1 cellular context compared by ENCODE assay signal in the genomic region with DNA sequence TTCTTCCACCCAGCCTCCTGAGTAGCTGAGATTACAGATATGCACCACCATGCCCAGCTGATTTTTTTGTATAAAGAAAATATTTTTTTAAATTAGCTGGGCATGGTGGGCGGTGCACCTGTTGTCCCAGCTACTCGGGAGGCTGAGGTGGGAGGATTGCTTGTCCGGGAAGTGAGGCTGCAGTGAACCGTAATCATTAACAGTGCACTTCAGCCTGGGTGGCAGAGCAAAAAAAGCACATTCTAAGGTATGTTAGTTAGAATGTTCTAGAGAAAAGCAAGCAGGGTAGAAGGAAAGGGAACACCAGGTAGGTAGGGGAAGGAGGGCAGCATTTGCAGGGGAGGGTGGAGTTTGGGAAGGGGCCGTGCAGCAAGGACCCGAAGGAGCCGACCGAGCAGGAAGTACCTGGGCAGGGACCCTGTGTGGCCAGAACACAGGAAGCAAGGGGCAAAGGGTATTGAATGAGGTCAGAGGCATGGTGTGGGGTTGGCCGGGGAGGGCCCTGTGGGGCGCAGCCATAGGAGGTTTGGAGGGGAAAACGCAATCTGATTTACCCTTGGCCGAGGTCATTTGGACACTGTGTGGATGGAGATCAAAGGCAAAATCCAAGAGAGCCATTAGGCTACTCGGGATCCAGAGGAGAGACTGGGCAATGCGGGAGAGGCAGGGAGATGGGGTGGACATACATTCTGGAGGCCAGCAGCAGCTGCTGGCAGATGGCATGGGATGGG.
TF ChIP-seq lines count a peak whose summit lies in the region.

No MANE protein-coding gene starts in this region.

TF ChIP-seq in HepG2, 621 proteins besides CTCF, POLR2A, EP300 and RAD21 (continued from another document and continues in another):
- TF ChIP-seq UBTF (CRISPR knock-in tag; IDR thresholded peaks at IDR 0.05) (peak; percentile 50; the same call in 1 of the 2 replicates), ZNF331 (CRISPR knock-in tag; IDR thresholded peaks at IDR 0.05) (no peak), ZNF12 (CRISPR knock-in tag; IDR thresholded peaks at IDR 0.05) (no peak), TCF7 (IDR thresholded peaks at IDR 0.05; ENCODE audit: low read depth) (peak; percentile 25; the same call in 1 of the 2 replicates), IKZF5 (CRISPR knock-in tag; IDR thresholded peaks at IDR 0.05) (0 out of 2 replicates have a peak, but pooled peaks have one; percentile 26), U2AF1 (optimal IDR thresholded peaks at IDR 0.05; ENCODE audit: low read depth, low read length) (no peak), GABPA (IDR thresholded peaks at IDR 0.05; ENCODE audit: low read depth, low read length) (peak; percentile 61; the same call in 1 of the 2 replicates), GABPA (CRISPR knock-in tag; IDR thresholded peaks at IDR 0.05; ENCODE audit: low read depth) (peak; percentile 79), JARID2 (CRISPR knock-in tag; IDR thresholded peaks at IDR 0.05; ENCODE audit: insufficient replicate concordance) (no peak), RXRB (CRISPR knock-in tag; IDR thresholded peaks at IDR 0.05; ENCODE audit: borderline replicate concordance) (peak; percentile 21; the same call in 1 of the 2 replicates), MXD4 (CRISPR knock-in tag; IDR thresholded peaks at IDR 0.05) (no peak), ZMYM4 (CRISPR knock-in tag; IDR thresholded peaks at IDR 0.05) (peak; percentile 11; the same call in 1 of the 2 replicates), RERE (CRISPR knock-in tag; IDR thresholded peaks at IDR 0.05; ENCODE audit: low read depth) (no peak), ZFP36 (IDR thresholded peaks at IDR 0.05; ENCODE audit: borderline replicate concordance, low read depth, low read length, partially characterized antibody) (no peak), WIZ (CRISPR knock-in tag; IDR thresholded peaks at IDR 0.05) (0 out of 2 replicates have a peak, but pooled peaks have one; percentile 30), SRSF4 (IDR thresholded peaks at IDR 0.05; ENCODE audit: low read depth, low read length, poor library complexity, severe bottlenecking) (no peak), MAZ (IDR thresholded peaks at IDR 0.05; ENCODE audit: borderline replicate concordance, low read depth, low read length) (no peak), MAZ (CRISPR knock-in tag; IDR thresholded peaks at IDR 0.05; ENCODE audit: low read depth) (0 out of 2 replicates have a peak, but pooled peaks have one; percentile 17), PPARG (CRISPR knock-in tag; conservative IDR thresholded peaks at IDR 0.05) (0 out of 2 replicates have a peak, but pooled peaks have one; percentile 31), SP4 (CRISPR knock-in tag; IDR thresholded peaks at IDR 0.05) (peak; percentile 35; the same call in 1 of the 2 replicates), TRAFD1 (CRISPR knock-in tag; IDR thresholded peaks at IDR 0.05; ENCODE audit: borderline replicate concordance) (peak; percentile 41; the same call in 1 of the 2 replicates), HIC2 (CRISPR knock-in tag; IDR thresholded peaks at IDR 0.05; ENCODE audit: low read depth) (0 out of 2 replicates have a peak, but pooled peaks have one; percentile 50), ZBTB25 (CRISPR knock-in tag; IDR thresholded peaks at IDR 0.05) (no peak), KLF16 (CRISPR knock-in tag; IDR thresholded peaks at IDR 0.05) (0 out of 4 replicates have a peak, but pooled peaks of 1 of the 2 experiments have one; percentile 29), HNF4G (IDR thresholded peaks at IDR 0.05; ENCODE audit: borderline replicate concordance, low read depth, low read length) (no peak), HNF4G (CRISPR knock-in tag; IDR thresholded peaks at IDR 0.05; ENCODE audit: borderline replicate concordance, low read depth) (peak; percentile 50; the same call in 1 of the 2 replicates), TBX2 (CRISPR knock-in tag; IDR thresholded peaks at IDR 0.05; ENCODE audit: borderline replicate concordance) (peak; percentile 67; the same call in 1 of the 2 replicates), ATF7 (IDR thresholded peaks at IDR 0.05) (peak; percentile 34; the same call in 1 of the 2 replicates), ATF7 (CRISPR knock-in tag; IDR thresholded peaks at IDR 0.05) (peak; percentile 90), E2F5 (CRISPR knock-in tag; conservative IDR thresholded peaks at IDR 0.05) (no peak), ZNF468 (CRISPR knock-in tag; IDR thresholded peaks at IDR 0.05) (no peak), CEBPG (CRISPR knock-in tag; IDR thresholded peaks at IDR 0.05) (no peak), LCORL (IDR thresholded peaks at IDR 0.05) (no peak), LCORL (CRISPR knock-in tag; IDR thresholded peaks at IDR 0.05) (peak; percentile 95), FOSL1 (CRISPR knock-in tag; IDR thresholded peaks at IDR 0.05; ENCODE audit: borderline replicate concordance) (no peak), PHF20 (CRISPR knock-in tag; IDR thresholded peaks at IDR 0.05) (peak; percentile 44; the same call in 1 of the 2 replicates), PITX1 (CRISPR knock-in tag; IDR thresholded peaks at IDR 0.05) (peak; percentile 50; the same call in 1 of the 2 replicates), PHF21A (CRISPR knock-in tag; IDR thresholded peaks at IDR 0.05) (peak; percentile 57), STAT5B (CRISPR knock-in tag; IDR thresholded peaks at IDR 0.05) (no peak), ELF3 (CRISPR knock-in tag; IDR thresholded peaks at IDR 0.05) (peak; percentile 93)
- TF ChIP-seq, protein P1, sequence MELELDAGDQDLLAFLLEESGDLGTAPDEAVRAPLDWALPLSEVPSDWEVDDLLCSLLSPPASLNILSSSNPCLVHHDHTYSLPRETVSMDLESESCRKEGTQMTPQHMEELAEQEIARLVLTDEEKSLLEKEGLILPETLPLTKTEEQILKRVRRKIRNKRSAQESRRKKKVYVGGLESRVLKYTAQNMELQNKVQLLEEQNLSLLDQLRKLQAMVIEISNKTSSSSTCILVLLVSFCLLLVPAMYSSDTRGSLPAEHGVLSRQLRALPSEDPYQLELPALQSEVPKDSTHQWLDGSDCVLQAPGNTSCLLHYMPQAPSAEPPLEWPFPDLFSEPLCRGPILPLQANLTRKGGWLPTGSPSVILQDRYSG (CRISPR knock-in tag; IDR thresholded peaks at IDR 0.05) = no peak
- TF ChIP-seq, protein P2, sequence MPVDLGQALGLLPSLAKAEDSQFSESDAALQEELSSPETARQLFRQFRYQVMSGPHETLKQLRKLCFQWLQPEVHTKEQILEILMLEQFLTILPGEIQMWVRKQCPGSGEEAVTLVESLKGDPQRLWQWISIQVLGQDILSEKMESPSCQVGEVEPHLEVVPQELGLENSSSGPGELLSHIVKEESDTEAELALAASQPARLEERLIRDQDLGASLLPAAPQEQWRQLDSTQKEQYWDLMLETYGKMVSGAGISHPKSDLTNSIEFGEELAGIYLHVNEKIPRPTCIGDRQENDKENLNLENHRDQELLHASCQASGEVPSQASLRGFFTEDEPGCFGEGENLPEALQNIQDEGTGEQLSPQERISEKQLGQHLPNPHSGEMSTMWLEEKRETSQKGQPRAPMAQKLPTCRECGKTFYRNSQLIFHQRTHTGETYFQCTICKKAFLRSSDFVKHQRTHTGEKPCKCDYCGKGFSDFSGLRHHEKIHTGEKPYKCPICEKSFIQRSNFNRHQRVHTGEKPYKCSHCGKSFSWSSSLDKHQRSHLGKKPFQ (CRISPR knock-in tag; IDR thresholded peaks at IDR 0.05; ENCODE audit: insufficient replicate concordance) = no peak
